10 cellular contexts compared by ENCODE assay signal in the genomic region with DNA sequence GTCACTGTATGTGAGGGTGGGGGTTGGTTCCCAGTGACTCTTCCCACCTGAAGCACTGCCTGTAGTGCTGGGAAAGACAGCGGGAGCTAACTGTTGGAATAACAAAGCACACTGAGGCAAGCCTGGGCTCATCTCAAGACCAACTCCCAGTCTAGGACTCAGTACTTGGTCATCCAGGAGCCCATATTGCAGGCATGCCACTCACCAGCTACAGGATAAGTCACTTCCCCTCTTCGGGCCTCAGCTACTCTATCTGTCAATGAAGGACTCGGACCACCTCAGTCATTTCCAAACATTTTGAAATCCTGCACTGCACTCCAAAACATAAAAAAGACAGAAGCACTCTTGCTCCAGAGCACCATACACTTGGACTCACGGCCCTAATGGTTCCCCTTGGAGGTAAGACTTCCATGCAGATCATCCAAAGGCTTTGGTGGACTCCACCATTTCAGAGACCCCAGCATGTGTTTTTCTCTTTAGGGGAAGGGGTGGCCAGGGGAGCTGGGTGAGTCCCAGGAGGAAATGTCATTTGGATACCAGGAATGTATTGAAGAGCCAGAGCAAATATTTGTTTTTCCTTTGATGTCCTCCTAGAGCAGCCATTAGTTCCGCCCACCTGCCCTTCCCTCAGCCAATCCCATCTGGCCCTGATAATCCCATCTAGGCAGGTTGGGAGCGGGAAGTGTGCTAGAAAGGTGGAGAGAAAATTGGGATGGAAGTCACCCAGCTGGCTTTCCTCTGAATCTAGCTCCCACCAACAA. TPM values are rescaled to one million over a fixed set of nuclear protein-coding genes. Genes with fewer than 3 reads are reported as not detected.
DNase-seq lines count a peak whose midpoint lies in the region; ATAC-seq and TF ChIP-seq lines count a peak whose summit lies in the region.
"Had no signal": no experiment of that assay in that cellular context is flagged by ENCODE, and none has a peak within 500 bp of the region (broad histone marks: within the 10 kb centered on the region; RNA-seq: fewer than 3 reads in every experiment).

No MANE protein-coding gene starts in this region.

- peaks cover 38% of the 10 kb centered on the region for H3K9me1 ChIP-seq in IMR-90 (ENCODE audit: insufficient read depth, low read length)

- H3K9ac ChIP-seq in IMR-90 (ENCODE audit: low read depth, low read length): 0 out of 2 replicates have a peak overlapping the region, but pooled peaks have one; percentile 81

- peak overlapping the region; percentile 26; the same call in 1 of the 2 replicates for H2BK120ac ChIP-seq in IMR-90 (ENCODE audit: low read depth, low read length)

- H4K91ac ChIP-seq in IMR-90 (ENCODE audit: insufficient read depth, low read depth, low read length): peak overlapping the region; percentile 20; the same call in 1 of the 2 replicates

- peak overlapping the region; percentile 96 for H3K4me3 ChIP-seq in ACC112 (ENCODE audit: low read depth, low read length)
- H3K4me3 ChIP-seq in IMR-90 (ENCODE audit: insufficient read depth, low read depth, low read length): peak overlapping the region; percentile 52; the same call in 1 of the 2 replicates
- peak overlapping the region in 1 of 2 donors; percentile 92 for H3K4me3 ChIP-seq in left lung

- DNase-seq in IMR-90 (no peak), left lung (peak in 1 of 2 donors; percentile 52), SIG-M5 treated with dmso at 0.1 percent for 504 hours (lab: John Stamatoyannopoulos, UW; ENCODE audit: unreplicated experiment) (no peak), posterior vena cava (ENCODE audit: low spot score) (no peak), SKM-1 (lab: John Stamatoyannopoulos, UW; ENCODE audit: unreplicated experiment) (no peak), KG1 (lab: John Stamatoyannopoulos, UW) (no peak)

- no peaks in the 10 kb centered on the region for H3K27me3 ChIP-seq in ACC112 (ENCODE audit: insufficient read depth, low read length)
- no peaks in the 10 kb centered on the region for H3K27me3 ChIP-seq in IMR-90 (ENCODE audit: control insufficient read depth, insufficient read depth, low read length)
- H3K27me3 ChIP-seq in left lung: no peaks in the 10 kb centered on the region

- POLR2A ChIA-PET in IMR-90 (lab: Charles Lee; ENCODE audit: unreplicated experiment): no interaction called here

- H3K27ac Mint-ChIP-seq in activated T-helper 17 cell treated with anti-CD3 and anti-CD28 coated beads, Interleukin-2, amount 50 U/mL, for 72 hours: no peak overlapping the region

- no peaks in the 10 kb centered on the region for H3K27me3 Mint-ChIP-seq in activated T-helper 17 cell treated with anti-CD3 and anti-CD28 coated beads, Interleukin-2, amount 50 U/mL, for 72 hours

- peaks cover 5 to 71% of the 10 kb centered on the region in 2 experiments; a peak in 3 of 4 replicates for H3K79me1 ChIP-seq in IMR-90 (ENCODE audit: low read depth in 1 of 2, low read length in 2 of 2)

- H4K5ac ChIP-seq in IMR-90 (ENCODE audit: low read depth, low read length): peak overlapping the region; percentile 30; the same call in 1 of the 2 replicates

- peaks cover 58% of the 10 kb centered on the region for H3K4me1 Mint-ChIP-seq in activated T-helper 17 cell treated with anti-CD3 and anti-CD28 coated beads, Interleukin-2, amount 50 U/mL, for 72 hours

- H3K23ac ChIP-seq in IMR-90 (ENCODE audit: low read depth, low read length): peak overlapping the region; percentile 72

- H3K79me2 ChIP-seq in ACC112 (ENCODE audit: control insufficient read depth, insufficient read depth, low read length, unreplicated experiment): peaks cover 78% of the 10 kb centered on the region

- no peaks in the 10 kb centered on the region for H3K9me3 Mint-ChIP-seq in activated T-helper 17 cell treated with anti-CD3 and anti-CD28 coated beads, Interleukin-2, amount 50 U/mL, for 72 hours

- peak overlapping the region; percentile 61 for H2BK20ac ChIP-seq in IMR-90 (ENCODE audit: low read depth, low read length)

- H2BK15ac ChIP-seq in IMR-90 (ENCODE audit: low read depth, low read length): peak overlapping the region; percentile 17; the same call in 1 of the 3 replicates

- H3K9me3 ChIP-seq in IMR-90 (ENCODE audit: control insufficient read depth, insufficient read depth, low read length) (no peaks in the 10 kb centered on the region), left lung (no peaks in the 10 kb centered on the region)
- H3K9me3 ChIP-seq: thoracic aorta had no signal

- TF ChIP-seq POLR2A in IMR-90 (IDR thresholded peaks at IDR 0.05; ENCODE audit: low read depth, low read length): no peak

- in situ Hi-C loops in IMR-90 (cut with MboI; ENCODE audit: low sequenced_read_pairs): no loop called here

- dilution Hi-C loops in IMR-90 (cut with HindIII; ENCODE audit: low sequenced_read_pairs, unreplicated experiment): no loop called here

- peak overlapping the region; percentile 76; the same call in 1 of the 2 replicates for H2AK5ac ChIP-seq in IMR-90 (ENCODE audit: low read depth, low read length)

- H3K4ac ChIP-seq in IMR-90 (ENCODE audit: low read depth, low read length): peak overlapping the region; percentile 71

- H3K27ac ChIP-seq in ACC112 (ENCODE audit: low read depth, low read length) (peak overlapping the region; percentile 69; the same call in 1 of the 2 replicates), IMR-90 (ENCODE audit: insufficient read depth, low read length) (peak overlapping the region; percentile 88), left lung (peak overlapping the region; percentile 77 to 94)
- H3K27ac ChIP-seq: thoracic aorta had no signal

- peak overlapping the region in 1 of 2 experiments; percentile 47; a peak in 1 of 4 replicates for H4K8ac ChIP-seq in IMR-90 (ENCODE audit: low read depth in 2 of 2, low read length in 2 of 2)

- no TSS peak for BruUV-seq in IMR-90 (replicated peaks; lab: Mats Ljungman, UMichigan)

- ATAC-seq in IMR-90 (ENCODE audit: low read depth): no peak
- no peak for ATAC-seq in activated T-helper 17 cell treated with anti-CD3 and anti-CD28 coated beads, Interleukin-2, amount 50 U/mL, for 72 hours (replicated peaks)
- ATAC-seq in left lung: peak; percentile 21

- 60% methylated on average over 1 of the region's 6 CpGs; no CpG with 5 or more reads in 1 of the 2 experiments for WGBS in IMR-90 (ENCODE audit: extremely low coverage in 2 of 2, insufficient read length in 1 of 2), 2 experiments

- H3K4me3 Mint-ChIP-seq in activated T-helper 17 cell treated with anti-CD3 and anti-CD28 coated beads, Interleukin-2, amount 50 U/mL, for 72 hours: peak overlapping the region; percentile 88

- H3K14ac ChIP-seq in IMR-90 (replicated peaks; ENCODE audit: low read depth, low read length): peak overlapping the region; percentile 84

- peak overlapping the region; percentile 73 for H2BK5ac ChIP-seq in IMR-90 (ENCODE audit: low read depth, low read length, poor library complexity, severe bottlenecking)

- intact Hi-C loops in IMR-90 (cut with micrococcal nuclease) (no loop called here), left lung (cut with DNase I) (no loop called here), posterior vena cava (cut with DNase I) (no loop called here)

- CTCF ChIA-PET in IMR-90 (lab: Yijun Ruan, JAX): interaction anchor here (1.1 to 5.0 kb wide), 3 partner anchors 34 to 70 kb away, joined by 3 to 30 read pairs (median 4); no protein-coding TSS in a partner anchor

- no peaks in the 10 kb centered on the region for H3K36me3 ChIP-seq in ACC112 (ENCODE audit: insufficient read depth, low read length)
- no peaks in the 10 kb centered on the region; the same call in 1 of the 2 replicates for H3K36me3 ChIP-seq in IMR-90 (ENCODE audit: control insufficient read depth, insufficient read depth, low read length)
- no peaks in the 10 kb centered on the region for H3K36me3 ChIP-seq in left lung
- H3K36me3 ChIP-seq: thoracic aorta had no signal

- TF ChIP-seq CTCF in IMR-90 (conservative IDR thresholded peaks at IDR 0.05; ENCODE audit: low read depth, low read length) (no peak), left lung (IDR thresholded peaks at IDR 0.05) (no peak)

- peaks cover 51% of the 10 kb centered on the region for H3K4me1 ChIP-seq in ACC112 (ENCODE audit: control insufficient read depth, insufficient read depth, low read length, unreplicated experiment)
- peaks cover 46% of the 10 kb centered on the region for H3K4me1 ChIP-seq in IMR-90 (ENCODE audit: control insufficient read depth, insufficient read depth, low read length)
- H3K4me1 ChIP-seq in left lung: peaks cover 29 to 75% of the 10 kb centered on the region in 2 donors

- H3K36me3 Mint-ChIP-seq in activated T-helper 17 cell treated with anti-CD3 and anti-CD28 coated beads, Interleukin-2, amount 50 U/mL, for 72 hours (ENCODE audit: low read depth): no peaks in the 10 kb centered on the region

- H2AFZ ChIP-seq in ACC112 (ENCODE audit: low read length, unreplicated experiment) (no peak overlapping the region), IMR-90 (replicated peaks; ENCODE audit: low read length, poor library complexity) (no peak overlapping the region)

- TF ChIP-seq RAD21 in IMR-90 (IDR thresholded peaks at IDR 0.05; ENCODE audit: low read length): no peak

- H3K56ac ChIP-seq in IMR-90 (ENCODE audit: extremely low read depth, insufficient read depth, low read length): no peak overlapping the region

- peak overlapping the region; percentile 47 for H2AK9ac ChIP-seq in IMR-90 (replicated peaks; ENCODE audit: low read depth, low read length, poor library complexity)

- H3K4me2 ChIP-seq in IMR-90 (ENCODE audit: low read depth, low read length): peak overlapping the region; percentile 86

- H4K20me1 ChIP-seq in IMR-90 (ENCODE audit: insufficient read depth, low read length): peaks cover 66% of the 10 kb centered on the region

- peak overlapping the region; percentile 22 for H3K18ac ChIP-seq in IMR-90 (ENCODE audit: low read depth, low read length)

TF ChIP-seq in IMR-90, 13 proteins besides CTCF, POLR2A, EP300 and RAD21 (continues in another document):
- TF ChIP-seq CHD1 (IDR thresholded peaks at IDR 0.05; ENCODE audit: low read depth, low read length): no peak
- no peak for TF ChIP-seq RCOR1 (IDR thresholded peaks at IDR 0.05; ENCODE audit: insufficient replicate concordance, low read length)
- TF ChIP-seq MAZ (IDR thresholded peaks at IDR 0.05; ENCODE audit: borderline replicate concordance, low read depth, low read length): no peak

RNA-seq across cellular contexts. Expression of gene NUAK2, which starts 3.1 kb away (rescaled TPM):
- total RNA-seq in IMR-90 (2012; rRNA removed): 7.2 and 8.1 TPM in 2 replicates
- polyA plus RNA-seq in IMR-90 (2012; rRNA removed): 17.6 and 18.7 TPM in 2 replicates
- 12.3 and 18.8 TPM in 2 replicates for polyA plus RNA-seq in IMR-90 (2012; cell fraction: cytosol; rRNA removed)
- 22.8 and 32.1 TPM in 2 replicates for polyA plus RNA-seq in IMR-90 (2012; cell fraction: nucleus; rRNA removed; ENCODE audit: low replicate concordance)
- total RNA-seq in activated T-helper 17 cell treated with anti-CD3 and anti-CD28 coated beads, Interleukin-2, amount 50 U/mL, for 72 hours: 1 to 10 TPM; 1.2 to 2.9 TPM
- total RNA-seq in left lung: 10 to 100 TPM; 10.3 to 12.3 TPM
- total RNA-seq in posterior vena cava: 1 to 10 TPM; 1.1 to 1.5 TPM

RNA-seq across cellular contexts. Expression of gene KLHDC8A, which starts 38.3 kb away (rescaled TPM):
- total RNA-seq in IMR-90 (2012; rRNA removed): not detected in 2 replicates
- polyA plus RNA-seq in IMR-90 (2012; rRNA removed): not detected in 2 replicates
- polyA plus RNA-seq in IMR-90 (2012; cell fraction: cytosol; rRNA removed): 0.01 TPM in 1 of 2 replicates, not detected in the other
- polyA plus RNA-seq in IMR-90 (2012; cell fraction: nucleus; rRNA removed; ENCODE audit: low replicate concordance): 0.02 TPM in 1 of 2 replicates, not detected in the other
- total RNA-seq in activated T-helper 17 cell treated with anti-CD3 and anti-CD28 coated beads, Interleukin-2, amount 50 U/mL, for 72 hours: not detected
- total RNA-seq in left lung: under 1 TPM in 1 of 2 donors, not detected in 1; 0.32 TPM
- under 1 TPM in 1 of 2 donors, not detected in 1; 0.83 TPM for total RNA-seq in posterior vena cava
- total RNA-seq: fibroblast of villous mesenchyme, thoracic aorta had no signal
